Comparison of ENCODE assay signal across 8 cellular contexts in the genomic region with DNA sequence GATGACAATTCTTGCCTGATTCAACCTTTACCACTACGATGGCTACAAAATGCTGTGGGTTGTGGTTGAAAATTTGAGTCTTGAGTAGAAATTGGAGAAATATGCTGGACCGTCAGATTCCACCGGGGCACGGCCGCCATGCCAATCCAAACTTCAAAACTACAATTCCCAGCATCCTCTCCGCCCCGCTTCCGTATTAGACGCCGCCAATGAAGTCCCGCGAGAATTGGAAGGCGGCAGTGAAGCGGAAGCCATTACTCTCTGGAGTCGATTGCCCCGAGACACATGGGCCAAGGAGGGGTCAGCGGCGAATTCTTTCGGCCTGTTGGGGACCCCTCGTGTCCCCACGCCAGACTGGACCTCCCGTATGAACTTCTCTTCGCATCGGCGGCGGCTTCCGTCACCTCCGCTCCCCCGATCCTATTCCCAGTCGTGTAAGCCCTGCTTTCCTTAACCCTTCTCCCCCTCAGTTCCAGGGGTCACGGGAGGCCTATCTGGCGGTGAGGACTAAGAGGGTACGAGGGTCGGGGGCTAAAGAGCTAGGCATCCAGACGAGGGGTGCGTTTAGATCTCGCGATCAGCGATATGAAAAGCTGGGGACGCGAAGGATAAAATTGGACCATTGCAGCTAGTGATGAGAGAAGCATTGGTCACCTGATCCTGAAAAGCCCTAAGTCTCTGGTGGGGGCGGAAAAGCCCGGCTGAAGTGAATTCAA. TPM values are rescaled to one million over a fixed set of nuclear protein-coding genes. Genes with fewer than 3 reads are reported as not detected.
DNase-seq lines count a peak whose midpoint lies in the region; ATAC-seq and TF ChIP-seq lines count a peak whose summit lies in the region.

Gene ZNF317, plus strand, starts transcription at position 239 of the 716 bp plus-strand sequence. CDS start 15,620 bp downstream, outside the sequence.

- H3K4me3 Mint-ChIP-seq in activated CD4-positive, alpha-beta T cell treated with anti-CD3 and anti-CD28 coated beads for 36 hours, result peak within 1 kb of the TSS; percentile 99

- H3K4me1 Mint-ChIP-seq in activated CD4-positive, alpha-beta T cell treated with anti-CD3 and anti-CD28 coated beads for 36 hours, result peaks cover 38% of the 10 kb centered on the region

- H3K9ac ChIP-seq in colonic mucosa (ENCODE audit: low read depth in 2 of 2, low read length in 2 of 2), result peak within 1 kb of the TSS; percentile 94 to 96

- H3K4me1 ChIP-seq in colonic mucosa, result peaks cover 6% of the 10 kb centered on the region

- no peaks in the 10 kb centered on the region for H3K27me3 ChIP-seq in colonic mucosa

- H3K9me3 Mint-ChIP-seq in activated CD4-positive, alpha-beta T cell treated with anti-CD3 and anti-CD28 coated beads for 36 hours (ENCODE audit: low read depth), result peaks cover 11% of the 10 kb centered on the region

- CTCF ChIA-PET in activated CD4-positive, alpha-beta T cell treated with anti-CD3 and anti-CD28 coated beads for 36 hours (lab: Charles Lee), result interaction anchor here (0.5 to 0.6 kb wide), 2 partner anchors 406 to 481 kb away, joined by 3 to 4 read pairs; no protein-coding TSS in a partner anchor

- no peaks in the 10 kb centered on the region for H3K36me3 ChIP-seq in colonic mucosa

- peaks cover 1% of the 10 kb centered on the region for H3K27me3 Mint-ChIP-seq in activated CD4-positive, alpha-beta T cell treated with anti-CD3 and anti-CD28 coated beads for 36 hours

- TF ChIP-seq CTCF in colonic mucosa (IDR thresholded peaks at IDR 0.05), result no peak

- peak; percentile 86 for TF ChIP-seq POLR2A in GM19193 (IDR thresholded peaks at IDR 0.05; ENCODE audit: extremely low read depth, insufficient read depth, insufficient read length)

- peak; percentile 94 for DNase-seq in AG20443 (ENCODE audit: low spot score)
- peak; percentile 82 to 94 for DNase-seq in NCI-H524 (lab: John Stamatoyannopoulos, UW)
- DNase-seq in activated CD4-positive, alpha-beta T cell treated with anti-CD3 and anti-CD28 coated beads for 36 hours, result peak; percentile 94
- DNase-seq in colonic mucosa, result peak; percentile 97
- peak; percentile 91 for DNase-seq in kidney tubule cell (ENCODE audit: low spot score)
- DNase-seq in stimulated activated CD4-positive, alpha-beta T cell treated with anti-CD3 and anti-CD28 coated beads, Interleukin-1b, Interleukin-23, amount 100 ng/mL, for 24 hours (ENCODE audit: low read depth in 4 of 4, low spot score in 1 of 4), result peak; percentile 79 to 85 (median 84)

- POLR2A ChIA-PET in activated CD4-positive, alpha-beta T cell treated with anti-CD3 and anti-CD28 coated beads for 36 hours (lab: Charles Lee), result interaction anchor here (0.6 kb wide), 1 partner anchor 523 kb away, joined by 4 read pairs; no protein-coding TSS in a partner anchor

- peak within 1 kb of the TSS; percentile 70 for H3K27ac ChIP-seq in colonic mucosa

- ATAC-seq in HG03439 (IDR thresholded peaks at IDR 0.05; ENCODE audit: unreplicated experiment), result peak; percentile 92
- ATAC-seq in activated CD4-positive, alpha-beta T cell treated with anti-CD3 and anti-CD28 coated beads for 36 hours, result peak; percentile 93

- H3K36me3 Mint-ChIP-seq in activated CD4-positive, alpha-beta T cell treated with anti-CD3 and anti-CD28 coated beads for 36 hours (ENCODE audit: low read depth), result peaks cover 38% of the 10 kb centered on the region

- intact Hi-C loops in activated CD4-positive, alpha-beta T cell treated with anti-CD3 and anti-CD28 coated beads for 36 hours (cut with DNase I, micrococcal nuclease), result loop anchor here (1.0 to 5.0 kb wide), 12 partner anchors 169 to 774 kb away; partner anchors contain the start of genes ZNF266 (in 2 of the 2), FBXL12 (in 1 of the 2), MBD3L1 (in 1 of the 2) and PIN1 (in 1 of the 2)
- intact Hi-C loops in colonic mucosa (cut with DNase I), result no loop called here

- peaks cover 3% of the 10 kb centered on the region for H3K9me3 ChIP-seq in colonic mucosa

- H3K4me3 ChIP-seq in colonic mucosa, result peak within 1 kb of the TSS; percentile 86

- peak within 1 kb of the TSS; percentile 96 for H3K27ac Mint-ChIP-seq in activated CD4-positive, alpha-beta T cell treated with anti-CD3 and anti-CD28 coated beads for 36 hours

RNA-seq across cellular contexts. Expression of gene ZNF317, which starts in this region (rescaled TPM):
- total RNA-seq in activated CD4-positive, alpha-beta T cell treated with anti-CD3 and anti-CD28 coated beads for 36 hours, result 10 to 100 TPM; 39.0 to 39.8 TPM
- total RNA-seq in colonic mucosa, result 10 to 100 TPM; 25.5 to 28.5 TPM

Comparison
In these comparisons a context has a peak if more than half of its experiments do, and no peak if none do; other contexts are left out.
1. Peak in every context shown above with its lines: DNase-seq, ATAC-seq, H3K4me3 ChIP-seq and H3K27ac ChIP-seq.